ENCODE assay signal across 8 cellular contexts in the genomic region with DNA sequence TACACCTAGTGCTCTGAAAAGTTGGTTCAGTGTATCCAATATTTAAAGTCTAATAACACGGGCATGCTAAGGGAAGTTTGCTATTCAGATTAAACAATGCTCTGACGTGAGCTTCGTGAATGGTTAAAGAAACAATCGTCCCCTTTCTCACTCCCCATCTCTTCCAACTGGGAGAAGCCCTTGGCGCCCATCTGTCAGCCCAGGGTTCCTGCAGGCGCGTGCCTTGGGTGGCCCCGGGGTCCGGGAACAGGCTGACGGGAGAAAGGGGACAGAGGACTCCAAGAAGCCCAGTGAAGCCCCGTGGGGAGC. TPM values are rescaled to one million over a fixed set of nuclear protein-coding genes. Genes with fewer than 3 reads are reported as not detected.
A peak's percentile ranks its signal among the peaks of the same experiment; 100 is the strongest.
DNase-seq lines count a peak whose midpoint lies in the region; ATAC-seq and TF ChIP-seq lines count a peak whose summit lies in the region.

No MANE protein-coding gene starts in this region.

- H3K9ac ChIP-seq in HUES6 (ENCODE audit: low read length): peak overlapping the region; percentile 75

- H3K36me3 ChIP-seq in HUES6 (ENCODE audit: control insufficient read depth, insufficient read depth, low read length) (peaks cover 8% of the 10 kb centered on the region), muscle layer of duodenum (ENCODE audit: control insufficient read depth in 1 of 2, insufficient read depth in 2 of 2, low read length in 2 of 2) (peaks cover 0 to 4% of the 10 kb centered on the region in 2 donors)

- peak overlapping the region; percentile 85; the same call in 1 of the 2 replicates for H3K27ac ChIP-seq in HUES6 (ENCODE audit: low read depth, low read length)
- peak overlapping the region; percentile 82 for H3K27ac ChIP-seq in caudate nucleus (ENCODE audit: low read depth, low read length)
- H3K27ac ChIP-seq in muscle layer of duodenum (ENCODE audit: low read length): peak overlapping the region; percentile 77

- H3K9me3 ChIP-seq in HUES6 (ENCODE audit: control insufficient read depth, insufficient read depth, low read depth, low read length): no peaks in the 10 kb centered on the region
- H3K9me3 ChIP-seq in muscle layer of duodenum (ENCODE audit: control insufficient read depth in 1 of 2, low read length in 2 of 2): no peaks in the 10 kb centered on the region

- no peak for ATAC-seq in GM19455 (IDR thresholded peaks at IDR 0.05; ENCODE audit: unreplicated experiment)
- no peak for ATAC-seq in HG02623 (IDR thresholded peaks at IDR 0.05; ENCODE audit: unreplicated experiment)

- H3K4me1 ChIP-seq in HUES6 (ENCODE audit: control insufficient read depth, insufficient read depth, low read length): peaks cover 18% of the 10 kb centered on the region
- peaks cover 4 to 20% of the 10 kb centered on the region in 2 donors for H3K4me1 ChIP-seq in muscle layer of duodenum (ENCODE audit: control insufficient read depth in 1 of 2, insufficient read depth in 2 of 2, low read length in 2 of 2)

- H3K27me3 ChIP-seq in HUES6 (ENCODE audit: control insufficient read depth, insufficient read depth, low read length) (no peaks in the 10 kb centered on the region), muscle layer of duodenum (ENCODE audit: low read depth, low read length) (no peaks in the 10 kb centered on the region)

- no peak for DNase-seq in AG10803 (ENCODE audit: low read depth)
- DNase-seq in caudate nucleus (lab: John Stamatoyannopoulos, UW): peak in 3 of 61 donors; percentile 44 to 71 (median 62)
- DNase-seq in mesenteric fat pad (ENCODE audit: low spot score): no peak
- DNase-seq in C1 segment of cervical spinal cord (lab: John Stamatoyannopoulos, UW): no peak

- H3K4me3 ChIP-seq in AG10803 (ENCODE audit: low read length) (peak overlapping the region; percentile 78), HUES6 (ENCODE audit: low read depth, low read length) (peak overlapping the region; percentile 81), muscle layer of duodenum (ENCODE audit: low read depth in 1 of 2, low read length in 2 of 2) (peak overlapping the region; percentile 84 to 97)

- TF ChIP-seq CTCF in AG10803 (conservative IDR thresholded peaks at IDR 0.05; ENCODE audit: low read length): no peak

RNA-seq across cellular contexts. Expression of a gene that starts 0.4 kb away (rescaled TPM):
- total RNA-seq in mesenteric fat pad: 44.7 TPM

RNA-seq across cellular contexts. Expression of a gene that starts 9.3 kb away (rescaled TPM):
- total RNA-seq in mesenteric fat pad: 23.3 TPM

RNA-seq across cellular contexts. Expression of a gene that starts 19.1 kb away (rescaled TPM):
- 80.6 TPM for total RNA-seq in mesenteric fat pad
